ENCODE assay signal across 3 cellular contexts in the genomic region with DNA sequence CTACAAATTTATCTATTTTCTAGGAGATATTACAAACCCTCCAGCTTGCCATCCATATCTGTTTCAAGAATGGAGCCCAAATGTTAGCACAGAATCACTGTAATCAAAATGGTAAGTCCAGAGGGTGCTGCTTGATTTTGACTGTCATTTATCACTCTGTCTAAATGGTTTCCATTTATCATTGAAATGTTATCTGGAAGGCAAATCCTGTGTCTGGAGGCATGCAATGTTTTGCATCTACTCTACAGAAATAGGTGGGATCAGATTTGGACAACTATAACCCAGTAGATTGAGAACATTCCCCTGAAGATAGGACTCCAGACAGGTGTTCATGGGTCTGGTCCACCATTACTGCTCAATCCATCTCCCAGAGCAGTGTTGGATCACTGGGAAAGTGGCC.
"Had no signal": no experiment of that assay in that cellular context is flagged by ENCODE, and none has a peak within 500 bp of the region (broad histone marks: within the 10 kb centered on the region; RNA-seq: fewer than 3 reads in every experiment).

No MANE protein-coding gene starts in this region.

- DNase-seq: GDM1, GF-D8 had no signal

- H3K4me3 ChIP-seq: GM12878 had no signal
